ENCODE assay signal across 9 cellular contexts in genomic region chr22:17726561-17727243, GRCh38. TPM values are rescaled to one million over a fixed set of nuclear protein-coding genes. Genes with fewer than 3 reads are reported as not detected.
DNase-seq lines count a peak whose midpoint lies in the region; ATAC-seq and TF ChIP-seq lines count a peak whose summit lies in the region.
"Had no signal": no experiment of that assay in that cellular context is flagged by ENCODE, and none has a peak within 500 bp of the region (broad histone marks: within the 10 kb centered on the region; RNA-seq: fewer than 3 reads in every experiment).

No MANE protein-coding gene starts in this region.

- CTCF ChIA-PET in activated B cell treated with CpG ODN at 0.5 μM for 24 hours (lab: Charles Lee), result no interaction called here

- H3K9me3 ChIP-seq in left ventricle myocardium inferior (replicated peaks) (no peaks in the 10 kb centered on the region), thoracic aorta (no peaks in the 10 kb centered on the region)

- POLR2A ChIA-PET in activated B cell treated with CpG ODN at 0.5 μM for 24 hours (lab: Charles Lee), result no interaction called here

- no peak overlapping the region for H3K4me3 ChIP-seq in left ventricle myocardium inferior
- H3K4me3 ChIP-seq in thoracic aorta, result no peak overlapping the region

- H3K27me3 ChIP-seq in left ventricle myocardium inferior (ENCODE audit: low read depth), result no peaks in the 10 kb centered on the region
- no peaks in the 10 kb centered on the region for H3K27me3 ChIP-seq in thoracic aorta (replicated peaks; ENCODE audit: insufficient read depth)

- H3K4me3 Mint-ChIP-seq in activated T-cell treated with anti-CD3 and anti-CD28 coated beads, Interleukin-2, amount 50 U/mL, for 72 hours, result no peak overlapping the region
- no peak overlapping the region for H3K4me3 Mint-ChIP-seq in activated T-cell treated with anti-CD3 and anti-CD28 coated beads, Interleukin-2, amount 50 U/mL, for 4 hours
- H3K4me3 Mint-ChIP-seq in activated B cell treated with CpG ODN at 0.5 μM for 24 hours, result no peak overlapping the region

- no peak for ATAC-seq in activated T-cell treated with anti-CD3 and anti-CD28 coated beads, Interleukin-2, amount 50 U/mL, for 72 hours (replicated peaks in 1 of 2)
- no peak for ATAC-seq in activated T-cell treated with anti-CD3 and anti-CD28 coated beads, Interleukin-2, amount 50 U/mL, for 4 hours
- ATAC-seq in activated B cell treated with CpG ODN at 0.5 μM for 24 hours (ENCODE audit: low read depth), result no peak
- ATAC-seq in thoracic aorta (ENCODE audit: insufficient number of reproducible peaks, low FRiP score, low read depth), result no peak
- ATAC-seq in HG02571 (IDR thresholded peaks at IDR 0.05; ENCODE audit: unreplicated experiment), result no peak

- H3K36me3 ChIP-seq in left ventricle myocardium inferior (peaks cover 48% of the 10 kb centered on the region), thoracic aorta (peaks cover 17% of the 10 kb centered on the region)

- H3K27ac ChIP-seq in left ventricle myocardium inferior (replicated peaks), result peak overlapping the region; percentile 92
- H3K27ac ChIP-seq in thoracic aorta, result peak overlapping the region; percentile 35 to 74

- H3K27ac Mint-ChIP-seq in activated T-cell treated with anti-CD3 and anti-CD28 coated beads, Interleukin-2, amount 50 U/mL, for 72 hours, result peak overlapping the region; percentile 31
- H3K27ac Mint-ChIP-seq in activated B cell treated with CpG ODN at 0.5 μM for 24 hours, result peak overlapping the region; percentile 36

- no peaks in the 10 kb centered on the region for H3K27me3 Mint-ChIP-seq in activated T-cell treated with anti-CD3 and anti-CD28 coated beads, Interleukin-2, amount 50 U/mL, for 72 hours (ENCODE audit: low read depth)
- H3K27me3 Mint-ChIP-seq in activated T-cell treated with anti-CD3 and anti-CD28 coated beads, Interleukin-2, amount 50 U/mL, for 4 hours (ENCODE audit: low read depth), result no peaks in the 10 kb centered on the region
- H3K27me3 Mint-ChIP-seq in activated B cell treated with CpG ODN at 0.5 μM for 24 hours, result no peaks in the 10 kb centered on the region

- intact Hi-C loops in activated B cell treated with CpG ODN at 0.5 μM for 24 hours (cut with micrococcal nuclease), result no loop called here
- intact Hi-C loops in left ventricle myocardium inferior (cut with micrococcal nuclease), result no loop called here

- TF ChIP-seq CTCF in activated B cell treated with CpG ODN at 0.5 μM for 24 hours (IDR thresholded peaks at IDR 0.05), result no peak
- TF ChIP-seq CTCF in left ventricle myocardium inferior (IDR thresholded peaks at IDR 0.05; ENCODE audit: borderline replicate concordance), result no peak
- TF ChIP-seq CTCF in thoracic aorta (IDR thresholded peaks at IDR 0.05), result no peak

- no peaks in the 10 kb centered on the region for H3K9me3 Mint-ChIP-seq in activated T-cell treated with anti-CD3 and anti-CD28 coated beads, Interleukin-2, amount 50 U/mL, for 72 hours
- H3K9me3 Mint-ChIP-seq in activated T-cell treated with anti-CD3 and anti-CD28 coated beads, Interleukin-2, amount 50 U/mL, for 4 hours, result no peaks in the 10 kb centered on the region
- no peaks in the 10 kb centered on the region for H3K9me3 Mint-ChIP-seq in activated B cell treated with CpG ODN at 0.5 μM for 24 hours

- peaks cover 64% of the 10 kb centered on the region for H3K4me1 ChIP-seq in left ventricle myocardium inferior
- H3K4me1 ChIP-seq in thoracic aorta (ENCODE audit: control insufficient read depth in 1 of 2, low read depth in 2 of 2), result peaks cover 17 to 35% of the 10 kb centered on the region in 2 donors

- H3K4me1 Mint-ChIP-seq in activated T-cell treated with anti-CD3 and anti-CD28 coated beads, Interleukin-2, amount 50 U/mL, for 72 hours (ENCODE audit: low read depth), result peaks cover 9% of the 10 kb centered on the region
- H3K4me1 Mint-ChIP-seq in activated T-cell treated with anti-CD3 and anti-CD28 coated beads, Interleukin-2, amount 50 U/mL, for 4 hours (ENCODE audit: low read depth), result peaks cover 11% of the 10 kb centered on the region
- H3K4me1 Mint-ChIP-seq in activated B cell treated with CpG ODN at 0.5 μM for 24 hours, result peaks cover 7% of the 10 kb centered on the region

- peaks cover 1 to 9% of the 10 kb centered on the region in 2 donors for H3K36me3 Mint-ChIP-seq in activated T-cell treated with anti-CD3 and anti-CD28 coated beads, Interleukin-2, amount 50 U/mL, for 72 hours (ENCODE audit: insufficient read depth in 2 of 2)
- peaks cover 18% of the 10 kb centered on the region for H3K36me3 Mint-ChIP-seq in activated T-cell treated with anti-CD3 and anti-CD28 coated beads, Interleukin-2, amount 50 U/mL, for 4 hours (ENCODE audit: insufficient read depth)
- H3K36me3 Mint-ChIP-seq in activated B cell treated with CpG ODN at 0.5 μM for 24 hours (ENCODE audit: low read depth), result peaks cover 51% of the 10 kb centered on the region

- DNase-seq in activated T-cell treated with anti-CD3 and anti-CD28 coated beads, Interleukin-2, amount 50 U/mL, for 72 hours, result no peak
- no peak for DNase-seq in activated T-cell treated with anti-CD3 and anti-CD28 coated beads, Interleukin-2, amount 50 U/mL, for 4 hours
- DNase-seq in activated B cell treated with CpG ODN at 0.5 μM for 24 hours (no peak), left ventricle myocardium inferior (no peak), thoracic aorta (ENCODE audit: low spot score) (no peak), SK-N-DZ (ENCODE audit: low spot score) (no peak)
- no peak for DNase-seq in stimulated activated CD4-positive, alpha-beta T cell treated with anti-CD3 and anti-CD28 coated beads, Interleukin-12 subunit alpha, Interleukin-12 subunit beta, amount 100 ng/mL, for 4 hours
- DNase-seq: activated CD4-positive, alpha-beta T cell treated with anti-CD3 and anti-CD28 coated beads, Interleukin-2, amount 50 U/mL, for 1 hour had no signal

RNA-seq across cellular contexts. Expression of gene BID, which starts 47.6 kb away (rescaled TPM):
- total RNA-seq in activated T-cell treated with anti-CD3 and anti-CD28 coated beads, Interleukin-2, amount 50 U/mL, for 72 hours, result 10 to 100 TPM in 1 of 2 donors, 1 to 10 TPM in 1; 7.7 to 11.6 TPM
- 10 to 100 TPM; 30.3 to 39.5 (median 36.5) TPM for total RNA-seq in activated T-cell treated with anti-CD3 and anti-CD28 coated beads, Interleukin-2, amount 50 U/mL, for 4 hours
- total RNA-seq in activated B cell treated with CpG ODN at 0.5 μM for 24 hours (78.9 and 81.4 TPM in 2 replicates), left ventricle myocardium inferior (14.5 TPM), thoracic aorta (10 to 100 TPM; 13.5 to 18.1 TPM)
- 91.3 and 98.4 TPM in 2 replicates for polyA plus RNA-seq in SK-N-DZ (2014; cell fraction: cytosol; rRNA removed)
- 69.5 and 119 TPM in 2 replicates for polyA plus RNA-seq in SK-N-DZ (2014; cell fraction: nucleus; rRNA removed)
